In genomic region chr17:69175812-69176517, GRCh38 we compare ENCODE assay signal across 8 cellular contexts. TPM values are rescaled to one million over a fixed set of nuclear protein-coding genes. Genes with fewer than 3 reads are reported as not detected.
DNase-seq lines count a peak whose midpoint lies in the region; TF ChIP-seq lines count a peak whose summit lies in the region.

No MANE protein-coding gene starts in this region.

- DNase-seq in COLO829 (ENCODE audit: low spot score) (peak; percentile 36), NB4 (ENCODE audit: low read depth) (peak; percentile 79), cardiac fibroblast (ENCODE audit: low read depth in 2 of 2) (peak; percentile 80 to 96), non-pigmented ciliary epithelial cell (ENCODE audit: low read depth) (peak; percentile 78), stomach (no peak), NCI-H345 (lab: John Stamatoyannopoulos, UW) (no peak), Ammon's horn (ENCODE audit: low spot score) (no peak)
- DNase-seq in central memory CD4-positive, alpha-beta T cell = no peak

- H3K27me3 ChIP-seq in stomach = no peaks in the 10 kb centered on the region

- H3K36me3 ChIP-seq in stomach = no peaks in the 10 kb centered on the region

- H3K27ac ChIP-seq in stomach = peak overlapping the region in 2 of 5 donors; percentile 0 to 37

- H3K9me3 ChIP-seq in stomach = no peaks in the 10 kb centered on the region

- H3K4me3 ChIP-seq in NB4 (ENCODE audit: low read depth, low read length) (no peak overlapping the region), cardiac fibroblast (replicated peaks in 1 of 2; ENCODE audit: low read depth in 2 of 2, low read length in 2 of 2) (no peak overlapping the region), stomach (no peak overlapping the region)

- no peak for TF ChIP-seq CTCF in NB4 (IDR thresholded peaks at IDR 0.05; ENCODE audit: low read depth, low read length)
- TF ChIP-seq CTCF in cardiac fibroblast (IDR thresholded peaks at IDR 0.05; ENCODE audit: low read depth, low read length) = no peak
- TF ChIP-seq CTCF in stomach (IDR thresholded peaks at IDR 0.05) = no peak

- no peak for TF ChIP-seq EP300 in stomach (IDR thresholded peaks at IDR 0.05)

- WGBS in stomach, 5 donors = 75 to 86% (median 85%) methylated on average over 2 of the region's 2 CpGs

- H3K4me1 ChIP-seq in stomach = peaks cover 0 to 33% (median 4%) of the 10 kb centered on the region in 4 donors

- TF ChIP-seq POLR2A in NB4 (IDR thresholded peaks at IDR 0.05; ENCODE audit: extremely low read depth, insufficient read length) = no peak
- no peak for TF ChIP-seq POLR2A in stomach (IDR thresholded peaks at IDR 0.05)

- intact Hi-C loops in stomach (cut with DNase I; ENCODE audit: low total_unique reads) = no loop called here

RNA-seq across cellular contexts. Expression of gene ABCA6, which starts 34.3 kb away (rescaled TPM):
- 10 to 100 TPM; 13.3 to 97.9 (median 25.9) TPM for total RNA-seq in stomach
- polyA plus RNA-seq in stomach = 10 to 100 TPM in 1 of 3 donors, 1 to 10 TPM in 2; 4.5 to 11.9 (median 4.7) TPM

RNA-seq across cellular contexts. Expression of gene ABCA10, which starts 52.7 kb away (rescaled TPM):
- 10 to 100 TPM in 1 of 5 donors, 1 to 10 TPM in 3, under 1 TPM in 1; 0.29 to 34.9 (median 4.7) TPM for total RNA-seq in stomach
- 1 to 10 TPM; 1.9 to 7.5 (median 5.4) TPM for polyA plus RNA-seq in stomach

Comparison
In these comparisons a context has a peak if more than half of its experiments do, and no peak if none do; other contexts are left out.
1. DNase-seq: peak in COLO829 (single experiment), NB4 (single experiment), cardiac fibroblast (2 of 2) and non-pigmented ciliary epithelial cell (single experiment); none in stomach (single experiment), central memory CD4-positive, alpha-beta T cell (single experiment), NCI-H345 (single experiment) and Ammon's horn (single experiment).